Comparison of ENCODE assay signal across 20 cellular contexts in genomic region chr10:124248056-124248455, GRCh38.
"Had no signal": no experiment of that assay in that cellular context is flagged by ENCODE, and none has a peak within 500 bp of the region (broad histone marks: within the 10 kb centered on the region; RNA-seq: fewer than 3 reads in every experiment).

No MANE protein-coding gene starts in this region.

- H3K4me3 ChIP-seq: esophagus muscularis mucosa, gastrocnemius medialis, heart right ventricle, left lung, lung, psoas muscle, spleen, tibial artery had no signal

- H3K9me3 ChIP-seq: esophagus muscularis mucosa, gastrocnemius medialis, left lung, neutrophil, psoas muscle, spleen, tibial artery had no signal

- DNase-seq: effector memory CD4-positive, alpha-beta T cell; heart right ventricle; hypothalamus; left lung; mesenchymal stem cell; naive thymus-derived CD4-positive, alpha-beta T cell; nephron progenitor cell; psoas muscle; retina; spleen; stimulated activated CD4-positive, alpha-beta T cell treated with anti-CD3 and anti-CD28 coated beads, Interleukin-15, amount 100 ng/mL, for 24 hours; stimulated activated CD4-positive, alpha-beta T cell treated with anti-CD3 and anti-CD28 coated beads, Interleukin-1b, Interleukin-23, amount 100 ng/mL, for 48 hours; stimulated activated CD4-positive, alpha-beta T cell treated with anti-CD3 and anti-CD28 coated beads, Interleukin-4, amount 100 ng/mL, for 24 hours had no signal

- ATAC-seq: gastrocnemius medialis; heart right ventricle; left lung; naive thymus-derived CD4-positive, alpha-beta T cell; psoas muscle; sciatic nerve had no signal

- H3K36me3 ChIP-seq: esophagus muscularis mucosa, gastrocnemius medialis, heart right ventricle, left lung, neutrophil, spleen, tibial artery had no signal

- H3K27me3 ChIP-seq: esophagus muscularis mucosa, gastrocnemius medialis, left lung, neutrophil, spleen, tibial artery had no signal

- H3K27ac ChIP-seq: epithelial cell of prostate, esophagus muscularis mucosa, gastrocnemius medialis, heart right ventricle, left lung, neutrophil, psoas muscle, spleen, tibial artery had no signal
